In the genomic region with DNA sequence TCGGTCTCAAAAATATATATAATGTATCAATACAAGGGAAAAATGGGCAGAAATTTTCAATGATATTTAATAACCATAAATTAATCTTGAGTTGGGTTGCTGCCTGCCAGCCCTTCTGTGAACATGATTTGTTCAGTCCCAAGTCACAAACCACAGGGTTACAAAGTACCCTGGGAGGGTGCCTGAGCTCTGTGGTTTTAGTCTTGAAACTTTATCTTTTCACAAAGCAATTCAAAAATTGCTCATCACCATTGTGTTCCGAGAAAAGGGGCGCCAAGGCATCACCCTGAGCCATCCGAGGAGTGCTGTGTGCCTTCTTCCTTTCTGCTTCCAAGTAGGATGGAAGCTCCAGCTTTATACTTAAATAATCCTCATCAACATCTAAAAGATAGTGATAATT, we compare ENCODE assay signal across 19 cellular contexts.
A peak's percentile ranks its signal among the peaks of the same experiment; 100 is the strongest.
DNase-seq lines count a peak whose midpoint lies in the region; ATAC-seq, FAIRE-seq and TF ChIP-seq lines count a peak whose summit lies in the region.
"Had no signal": no experiment of that assay in that cellular context is flagged by ENCODE, and none has a peak within 500 bp of the region (broad histone marks: within the 10 kb centered on the region; RNA-seq: fewer than 3 reads in every experiment).

No MANE protein-coding gene starts in this region.

- H3K36me3 Mint-ChIP-seq in activated CD8-positive, alpha-beta T cell treated with anti-CD3 and anti-CD28 coated beads for 36 hours (ENCODE audit: low read depth): peaks cover 63% of the 10 kb centered on the region
- H3K36me3 Mint-ChIP-seq in activated CD8-positive, alpha-beta T cell treated with anti-CD3 and anti-CD28 coated beads, Interleukin-2, amount 10 ng/mL, durations not matched to agents 7 days and 5 days (ENCODE audit: low read depth): peaks cover 44% of the 10 kb centered on the region
- peaks cover 56% of the 10 kb centered on the region for H3K36me3 Mint-ChIP-seq in activated T-cell treated with anti-CD3 and anti-CD28 coated beads, Interleukin-2, amount 50 U/mL, for 4 hours (ENCODE audit: insufficient read depth)

- CTCF ChIA-PET in activated CD8-positive, alpha-beta T cell treated with anti-CD3 and anti-CD28 coated beads for 36 hours (lab: Charles Lee): interaction anchor here (1.2 to 2.3 kb wide), 3 partner anchors 9 to 226 kb away, joined by 5 to 9 read pairs (median 7); no protein-coding TSS in a partner anchor
- CTCF ChIA-PET in activated CD8-positive, alpha-beta T cell treated with anti-CD3 and anti-CD28 coated beads, Interleukin-2, amount 10 ng/mL, durations not matched to agents 7 days and 5 days (lab: Charles Lee): interaction anchor here (1.5 to 1.7 kb wide), 2 partner anchors 84 to 227 kb away, joined by 3 to 7 read pairs; no protein-coding TSS in a partner anchor

- POLR2A ChIA-PET in activated CD8-positive, alpha-beta T cell treated with anti-CD3 and anti-CD28 coated beads for 36 hours (lab: Charles Lee): no interaction called here
- POLR2A ChIA-PET in activated CD8-positive, alpha-beta T cell treated with anti-CD3 and anti-CD28 coated beads, Interleukin-2, amount 10 ng/mL, durations not matched to agents 7 days and 5 days (lab: Charles Lee): no interaction called here

- H3K4me3 ChIP-seq in fibroblast of the aortic adventitia (ENCODE audit: low read depth, low read length): no peak overlapping the region
- H3K4me3 ChIP-seq: esophagus squamous epithelium, K562 had no signal

- H3K4me3 Mint-ChIP-seq in activated CD8-positive, alpha-beta T cell treated with anti-CD3 and anti-CD28 coated beads for 36 hours: no peak overlapping the region
- H3K4me3 Mint-ChIP-seq in activated CD8-positive, alpha-beta T cell treated with anti-CD3 and anti-CD28 coated beads, Interleukin-2, amount 10 ng/mL, durations not matched to agents 7 days and 5 days: no peak overlapping the region
- no peak overlapping the region for H3K4me3 Mint-ChIP-seq in activated T-cell treated with anti-CD3 and anti-CD28 coated beads, Interleukin-2, amount 50 U/mL, for 4 hours

- FAIRE-seq in urothelium cell line (lab: Jason Lieb, UNC): no peak
- FAIRE-seq: colon, K562 had no signal

- H3K9me3 Mint-ChIP-seq in activated CD8-positive, alpha-beta T cell treated with anti-CD3 and anti-CD28 coated beads for 36 hours: no peaks in the 10 kb centered on the region
- H3K9me3 Mint-ChIP-seq in activated CD8-positive, alpha-beta T cell treated with anti-CD3 and anti-CD28 coated beads, Interleukin-2, amount 10 ng/mL, durations not matched to agents 7 days and 5 days (ENCODE audit: insufficient read depth): no peaks in the 10 kb centered on the region
- no peaks in the 10 kb centered on the region for H3K9me3 Mint-ChIP-seq in activated T-cell treated with anti-CD3 and anti-CD28 coated beads, Interleukin-2, amount 50 U/mL, for 4 hours

- no peak for TF ChIP-seq CTCF in activated CD8-positive, alpha-beta T cell treated with anti-CD3 and anti-CD28 coated beads for 36 hours (IDR thresholded peaks at IDR 0.05)
- no peak for TF ChIP-seq CTCF in fibroblast of the aortic adventitia (IDR thresholded peaks at IDR 0.05; ENCODE audit: insufficient read depth, low read length)

- H3K4me1 Mint-ChIP-seq in activated CD8-positive, alpha-beta T cell treated with anti-CD3 and anti-CD28 coated beads for 36 hours (ENCODE audit: low read depth): peaks cover 8% of the 10 kb centered on the region
- H3K4me1 Mint-ChIP-seq in activated CD8-positive, alpha-beta T cell treated with anti-CD3 and anti-CD28 coated beads, Interleukin-2, amount 10 ng/mL, durations not matched to agents 7 days and 5 days (ENCODE audit: low read depth): peaks cover 11% of the 10 kb centered on the region
- H3K4me1 Mint-ChIP-seq in activated T-cell treated with anti-CD3 and anti-CD28 coated beads, Interleukin-2, amount 50 U/mL, for 4 hours (ENCODE audit: low read depth): no peaks in the 10 kb centered on the region

- no peak overlapping the region for H3K27ac Mint-ChIP-seq in activated CD8-positive, alpha-beta T cell treated with anti-CD3 and anti-CD28 coated beads for 36 hours
- H3K27ac Mint-ChIP-seq in activated CD8-positive, alpha-beta T cell treated with anti-CD3 and anti-CD28 coated beads, Interleukin-2, amount 10 ng/mL, durations not matched to agents 7 days and 5 days: no peak overlapping the region

- no peaks in the 10 kb centered on the region for H3K27me3 Mint-ChIP-seq in activated CD8-positive, alpha-beta T cell treated with anti-CD3 and anti-CD28 coated beads for 36 hours
- no peaks in the 10 kb centered on the region for H3K27me3 Mint-ChIP-seq in activated CD8-positive, alpha-beta T cell treated with anti-CD3 and anti-CD28 coated beads, Interleukin-2, amount 10 ng/mL, durations not matched to agents 7 days and 5 days (ENCODE audit: low read depth)
- H3K27me3 Mint-ChIP-seq in activated T-cell treated with anti-CD3 and anti-CD28 coated beads, Interleukin-2, amount 50 U/mL, for 4 hours (ENCODE audit: low read depth): no peaks in the 10 kb centered on the region

- ATAC-seq in activated CD8-positive, alpha-beta T cell treated with anti-CD3 and anti-CD28 coated beads for 36 hours: peak; percentile 47
- ATAC-seq in activated CD8-positive, alpha-beta T cell treated with anti-CD3 and anti-CD28 coated beads, Interleukin-2, amount 10 ng/mL, durations not matched to agents 7 days and 5 days: no peak
- ATAC-seq in GM18867 (IDR thresholded peaks at IDR 0.05; ENCODE audit: unreplicated experiment): peak; percentile 58
- ATAC-seq in activated T-cell treated with anti-CD3 and anti-CD28 coated beads, Interleukin-2, amount 50 U/mL, for 4 hours: peak; percentile 32 to 48
- ATAC-seq: K562, Right ventricle myocardium inferior had no signal

- DNase-seq in activated CD8-positive, alpha-beta T cell treated with anti-CD3 and anti-CD28 coated beads for 36 hours: peak; percentile 27
- DNase-seq in activated CD8-positive, alpha-beta T cell treated with anti-CD3 and anti-CD28 coated beads, Interleukin-2, amount 10 ng/mL, durations not matched to agents 7 days and 5 days: no peak
- no peak for DNase-seq in activated T-cell treated with anti-CD3 and anti-CD28 coated beads, Interleukin-2, amount 50 U/mL, for 4 hours
- peak; percentile 11 for DNase-seq in fibroblast of the aortic adventitia (ENCODE audit: low read depth)
- no peak for DNase-seq in urothelium cell line (ENCODE audit: low spot score)
- no peak for DNase-seq in NCI-H1105 treated with DMSO at 0.1 percent for 48 hours (lab: John Stamatoyannopoulos, UW)
- DNase-seq in NCI-H1092 (lab: John Stamatoyannopoulos, UW): no peak
- DNase-seq: activated CD4-positive, CD25-positive, alpha-beta regulatory T cell treated with anti-CD3 and anti-CD28 coated beads, Interleukin-2, amount 50 U/mL, for 72 hours; COR-L47; esophagus squamous epithelium; kidney glomerular epithelial cell; NCI-H187 treated with DMSO at 0.1 percent for 48 hours; NCI-H226; NCI-H748 treated with DMSO at 0.1 percent for 48 hours; T1000 had no signal

- intact Hi-C loops in activated CD8-positive, alpha-beta T cell treated with anti-CD3 and anti-CD28 coated beads for 36 hours (cut with micrococcal nuclease): no loop called here

Comparison
In these comparisons a context has a peak if more than half of its experiments do, and no peak if none do; other contexts are left out.
1. DNase-seq: peak in activated CD8-positive, alpha-beta T cell treated with anti-CD3 and anti-CD28 coated beads for 36 hours (single experiment) and fibroblast of the aortic adventitia (single experiment); none in activated CD8-positive, alpha-beta T cell treated with anti-CD3 and anti-CD28 coated beads, Interleukin-2, amount 10 ng/mL, durations not matched to agents 7 days and 5 days (single experiment), activated T-cell treated with anti-CD3 and anti-CD28 coated beads, Interleukin-2, amount 50 U/mL, for 4 hours (single experiment), urothelium cell line (single experiment), NCI-H1105 treated with DMSO at 0.1 percent for 48 hours (single experiment) and NCI-H1092 (single experiment).